ENCODE assay signal across 3 cellular contexts in genomic region chr5:166285385-166285784, GRCh38.
A peak's percentile ranks its signal among the peaks of the same experiment; 100 is the strongest.
TF ChIP-seq lines count a peak whose summit lies in the region.

No MANE protein-coding gene starts in this region.

TF ChIP-seq in SK-N-SH treated with all-trans-retinoic acid at 6 μM for 48 hours, 23 proteins besides CTCF, POLR2A, EP300 and RAD21:
- TF ChIP-seq SNAI2 (CRISPR knock-in tag; IDR thresholded peaks at IDR 0.05) (no peak), TOX (CRISPR knock-in tag; IDR thresholded peaks at IDR 0.05; ENCODE audit: borderline replicate concordance) (no peak), ZC3H10 (CRISPR knock-in tag; IDR thresholded peaks at IDR 0.05) (no peak), RARB (CRISPR knock-in tag; IDR thresholded peaks at IDR 0.05) (no peak), ISL1 (CRISPR knock-in tag; IDR thresholded peaks at IDR 0.05) (peak; percentile 13; the same call in 1 of the 2 replicates), OSR1 (CRISPR knock-in tag; IDR thresholded peaks at IDR 0.05) (no peak)
- TF ChIP-seq, protein P1, sequence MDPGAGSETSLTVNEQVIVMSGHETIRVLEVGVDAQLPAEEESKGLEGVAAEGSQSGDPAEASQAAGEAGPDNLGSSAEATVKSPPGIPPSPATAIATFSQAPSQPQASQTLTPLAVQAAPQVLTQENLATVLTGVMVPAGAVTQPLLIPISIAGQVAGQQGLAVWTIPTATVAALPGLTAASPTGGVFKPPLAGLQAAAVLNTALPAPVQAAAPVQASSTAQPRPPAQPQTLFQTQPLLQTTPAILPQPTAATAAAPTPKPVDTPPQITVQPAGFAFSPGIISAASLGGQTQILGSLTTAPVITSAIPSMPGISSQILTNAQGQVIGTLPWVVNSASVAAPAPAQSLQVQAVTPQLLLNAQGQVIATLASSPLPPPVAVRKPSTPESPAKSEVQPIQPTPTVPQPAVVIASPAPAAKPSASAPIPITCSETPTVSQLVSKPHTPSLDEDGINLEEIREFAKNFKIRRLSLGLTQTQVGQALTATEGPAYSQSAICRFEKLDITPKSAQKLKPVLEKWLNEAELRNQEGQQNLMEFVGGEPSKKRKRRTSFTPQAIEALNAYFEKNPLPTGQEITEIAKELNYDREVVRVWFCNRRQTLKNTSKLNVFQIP (CRISPR knock-in tag; IDR thresholded peaks at IDR 0.05; ENCODE audit: borderline replicate concordance, low read depth), result no peak
- TF ChIP-seq, protein P2, sequence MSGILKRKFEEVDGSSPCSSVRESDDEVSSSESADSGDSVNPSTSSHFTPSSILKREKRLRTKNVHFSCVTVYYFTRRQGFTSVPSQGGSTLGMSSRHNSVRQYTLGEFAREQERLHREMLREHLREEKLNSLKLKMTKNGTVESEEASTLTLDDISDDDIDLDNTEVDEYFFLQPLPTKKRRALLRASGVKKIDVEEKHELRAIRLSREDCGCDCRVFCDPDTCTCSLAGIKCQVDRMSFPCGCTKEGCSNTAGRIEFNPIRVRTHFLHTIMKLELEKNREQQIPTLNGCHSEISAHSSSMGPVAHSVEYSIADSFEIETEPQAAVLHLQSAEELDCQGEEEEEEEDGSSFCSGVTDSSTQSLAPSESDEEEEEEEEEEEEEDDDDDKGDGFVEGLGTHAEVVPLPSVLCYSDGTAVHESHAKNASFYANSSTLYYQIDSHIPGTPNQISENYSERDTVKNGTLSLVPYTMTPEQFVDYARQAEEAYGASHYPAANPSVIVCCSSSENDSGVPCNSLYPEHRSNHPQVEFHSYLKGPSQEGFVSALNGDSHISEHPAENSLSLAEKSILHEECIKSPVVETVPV (CRISPR knock-in tag; IDR thresholded peaks at IDR 0.05), result no peak

TF ChIP-seq in SK-N-SH, 30 proteins besides CTCF, POLR2A, EP300 and RAD21:
- TF ChIP-seq, protein P3, sequence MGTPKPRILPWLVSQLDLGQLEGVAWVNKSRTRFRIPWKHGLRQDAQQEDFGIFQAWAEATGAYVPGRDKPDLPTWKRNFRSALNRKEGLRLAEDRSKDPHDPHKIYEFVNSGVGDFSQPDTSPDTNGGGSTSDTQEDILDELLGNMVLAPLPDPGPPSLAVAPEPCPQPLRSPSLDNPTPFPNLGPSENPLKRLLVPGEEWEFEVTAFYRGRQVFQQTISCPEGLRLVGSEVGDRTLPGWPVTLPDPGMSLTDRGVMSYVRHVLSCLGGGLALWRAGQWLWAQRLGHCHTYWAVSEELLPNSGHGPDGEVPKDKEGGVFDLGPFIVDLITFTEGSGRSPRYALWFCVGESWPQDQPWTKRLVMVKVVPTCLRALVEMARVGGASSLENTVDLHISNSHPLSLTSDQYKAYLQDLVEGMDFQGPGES (IDR thresholded peaks at IDR 0.05; ENCODE audit: low read depth, low read length), result no peak
- TF ChIP-seq YY1 (IDR thresholded peaks at IDR 0.05; ENCODE audit: low read depth) (no peak), TEAD4 (IDR thresholded peaks at IDR 0.05; ENCODE audit: borderline replicate concordance, insufficient read depth) (no peak), JUND (IDR thresholded peaks at IDR 0.05) (no peak), FOSL2 (IDR thresholded peaks at IDR 0.05; ENCODE audit: borderline replicate concordance, low read depth) (no peak), PBX3 (IDR thresholded peaks at IDR 0.05) (no peak), GABPA (IDR thresholded peaks at IDR 0.05; ENCODE audit: low read depth) (no peak), RFX5 (IDR thresholded peaks at IDR 0.05; ENCODE audit: low read length) (no peak)
- TF ChIP-seq, protein P4, sequence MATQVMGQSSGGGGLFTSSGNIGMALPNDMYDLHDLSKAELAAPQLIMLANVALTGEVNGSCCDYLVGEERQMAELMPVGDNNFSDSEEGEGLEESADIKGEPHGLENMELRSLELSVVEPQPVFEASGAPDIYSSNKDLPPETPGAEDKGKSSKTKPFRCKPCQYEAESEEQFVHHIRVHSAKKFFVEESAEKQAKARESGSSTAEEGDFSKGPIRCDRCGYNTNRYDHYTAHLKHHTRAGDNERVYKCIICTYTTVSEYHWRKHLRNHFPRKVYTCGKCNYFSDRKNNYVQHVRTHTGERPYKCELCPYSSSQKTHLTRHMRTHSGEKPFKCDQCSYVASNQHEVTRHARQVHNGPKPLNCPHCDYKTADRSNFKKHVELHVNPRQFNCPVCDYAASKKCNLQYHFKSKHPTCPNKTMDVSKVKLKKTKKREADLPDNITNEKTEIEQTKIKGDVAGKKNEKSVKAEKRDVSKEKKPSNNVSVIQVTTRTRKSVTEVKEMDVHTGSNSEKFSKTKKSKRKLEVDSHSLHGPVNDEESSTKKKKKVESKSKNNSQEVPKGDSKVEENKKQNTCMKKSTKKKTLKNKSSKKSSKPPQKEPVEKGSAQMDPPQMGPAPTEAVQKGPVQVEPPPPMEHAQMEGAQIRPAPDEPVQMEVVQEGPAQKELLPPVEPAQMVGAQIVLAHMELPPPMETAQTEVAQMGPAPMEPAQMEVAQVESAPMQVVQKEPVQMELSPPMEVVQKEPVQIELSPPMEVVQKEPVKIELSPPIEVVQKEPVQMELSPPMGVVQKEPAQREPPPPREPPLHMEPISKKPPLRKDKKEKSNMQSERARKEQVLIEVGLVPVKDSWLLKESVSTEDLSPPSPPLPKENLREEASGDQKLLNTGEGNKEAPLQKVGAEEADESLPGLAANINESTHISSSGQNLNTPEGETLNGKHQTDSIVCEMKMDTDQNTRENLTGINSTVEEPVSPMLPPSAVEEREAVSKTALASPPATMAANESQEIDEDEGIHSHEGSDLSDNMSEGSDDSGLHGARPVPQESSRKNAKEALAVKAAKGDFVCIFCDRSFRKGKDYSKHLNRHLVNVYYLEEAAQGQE (IDR thresholded peaks at IDR 0.05; ENCODE audit: low read depth, low read length), result no peak

TF ChIP-seq in H1, 55 proteins besides CTCF, POLR2A, EP300 and RAD21:
- TF ChIP-seq GTF2F1 (IDR thresholded peaks at IDR 0.05; ENCODE audit: borderline replicate concordance, low read depth, low read length) (no peak), JUND (IDR thresholded peaks at IDR 0.05; ENCODE audit: low read length) (peak; percentile 58; the same call in 1 of the 2 replicates)
